14 cellular contexts compared by ENCODE assay signal in genomic region chr1:1063261-1063944, GRCh38. TPM values are rescaled to one million over a fixed set of nuclear protein-coding genes. Genes with fewer than 3 reads are reported as not detected.
DNase-seq lines count a peak whose midpoint lies in the region; ATAC-seq, FAIRE-seq and TF ChIP-seq lines count a peak whose summit lies in the region.
"Had no signal": no experiment of that assay in that cellular context is flagged by ENCODE, and none has a peak within 500 bp of the region (broad histone marks: within the 10 kb centered on the region; RNA-seq: fewer than 3 reads in every experiment).

No MANE protein-coding gene starts in this region.

- H3K27me3 ChIP-seq in mammary epithelial cell (ENCODE audit: insufficient read depth, low read length) (no peaks in the 10 kb centered on the region), PC-3 (ENCODE audit: low read length) (no peaks in the 10 kb centered on the region), bronchial epithelial cell (ENCODE audit: control insufficient read depth, insufficient read depth, low read length) (peaks cover 1% of the 10 kb centered on the region), suprapubic skin (peaks cover 87% of the 10 kb centered on the region)

- H3K4me2 ChIP-seq in mammary epithelial cell (ENCODE audit: insufficient read depth, low read depth, low read length) (peak overlapping the region; percentile 87), PC-3 (ENCODE audit: low read length) (peak overlapping the region; percentile 86)

- in situ Hi-C loops in mammary epithelial cell (cut with MboI; ENCODE audit: low sequenced_read_pairs in 2 of 2): no loop called here

- no peaks in the 10 kb centered on the region for H3K9me3 ChIP-seq in mammary epithelial cell (replicated peaks; ENCODE audit: insufficient read depth, low read length)
- no peaks in the 10 kb centered on the region for H3K9me3 ChIP-seq in PC-3 (ENCODE audit: low read length)
- no peaks in the 10 kb centered on the region for H3K9me3 ChIP-seq in suprapubic skin
- H3K9me3 ChIP-seq: esophagus squamous epithelium, prostate gland had no signal

- 85% methylated on average over 17 of the region's 24 CpGs for WGBS in mammary epithelial cell (ENCODE audit: low coverage, missing lambda C conversion rate)
- 0% methylated on average over 1 of the region's 24 CpGs for WGBS in suprapubic skin

- H3K4me3 ChIP-seq in mammary epithelial cell (replicated peaks in 1 of 3; ENCODE audit: insufficient read depth in 1 of 3, low read depth in 2 of 3, low read length in 3 of 3) (no peak overlapping the region), PC-3 (ENCODE audit: low read length) (peak overlapping the region; percentile 59), bronchial epithelial cell (ENCODE audit: low read depth, low read length) (peak overlapping the region; percentile 3), suprapubic skin (peak overlapping the region; percentile 11)
- H3K4me3 ChIP-seq: prostate gland had no signal

- no peaks in the 10 kb centered on the region for H3K27me3 Mint-ChIP-seq in MCF 10A (ENCODE audit: insufficient read depth, unreplicated experiment)

- H2AFZ ChIP-seq in mammary epithelial cell (ENCODE audit: low read depth, low read length) (no peak overlapping the region), PC-3 (ENCODE audit: low read length) (no peak overlapping the region)

- H3K9ac ChIP-seq in mammary epithelial cell (ENCODE audit: insufficient read depth, low read length) (no peak overlapping the region), PC-3 (ENCODE audit: low read length) (peak overlapping the region; percentile 70)

- POLR2A ChIA-PET in MCF 10A (lab: Yijun Ruan, JAX): interaction anchor here (0.9 to 1.9 kb wide), 6 partner anchors 9 to 78 kb away, joined by 3 to 8 read pairs (median 4); partner anchors contain the start of genes AGRN, HES4 and ISG15
- POLR2A ChIA-PET in PC-3 (lab: Charles Lee; ENCODE audit: unreplicated experiment): no interaction called here

- no peak for FAIRE-seq in bronchial epithelial cell (lab: Jason Lieb, UNC)

- H3K36me3 Mint-ChIP-seq in MCF 10A (ENCODE audit: insufficient read depth, unreplicated experiment): no peaks in the 10 kb centered on the region

- TF ChIP-seq POLR2A in suprapubic skin (IDR thresholded peaks at IDR 0.05): no peak

- ATAC-seq in PC-3 (no peak), GM21447 (IDR thresholded peaks at IDR 0.05; ENCODE audit: unreplicated experiment) (no peak), GM21390 (IDR thresholded peaks at IDR 0.05; ENCODE audit: unreplicated experiment) (no peak)
- no peak for ATAC-seq in activated CD4-positive, CD25-positive, alpha-beta regulatory T cell treated with anti-CD3 and anti-CD28 coated beads, Interleukin-2, amount 50 U/mL, for 24 hours

- H3K4me3 Mint-ChIP-seq in MCF 10A (ENCODE audit: unreplicated experiment): no peak overlapping the region

- H3K4me1 ChIP-seq in mammary epithelial cell (ENCODE audit: insufficient read depth, low read length) (peaks cover 33% of the 10 kb centered on the region), PC-3 (ENCODE audit: insufficient read depth, low read length) (peaks cover 66% of the 10 kb centered on the region), suprapubic skin (peaks cover 54% of the 10 kb centered on the region)

- no peaks in the 10 kb centered on the region for H4K20me1 ChIP-seq in mammary epithelial cell (ENCODE audit: insufficient read depth, low read length)
- no peaks in the 10 kb centered on the region for H4K20me1 ChIP-seq in PC-3 (ENCODE audit: low read length)

- dilution Hi-C loops in mammary epithelial cell (cut with HindIII; ENCODE audit: low sequenced_read_pairs): no loop called here

- H3K36me3 ChIP-seq in mammary epithelial cell (ENCODE audit: insufficient read depth, low read length) (no peaks in the 10 kb centered on the region), PC-3 (ENCODE audit: low read depth, low read length) (no peaks in the 10 kb centered on the region), bronchial epithelial cell (ENCODE audit: control insufficient read depth, insufficient read depth, low read length) (no peaks in the 10 kb centered on the region), suprapubic skin (no peaks in the 10 kb centered on the region)
- H3K36me3 ChIP-seq: esophagus squamous epithelium, prostate gland had no signal

- no peaks in the 10 kb centered on the region for H3K79me2 ChIP-seq in mammary epithelial cell (ENCODE audit: insufficient read depth, low read length)
- H3K79me2 ChIP-seq in PC-3 (ENCODE audit: low read length): peaks cover 3% of the 10 kb centered on the region; the same call in 1 of the 2 replicates

- TF ChIP-seq CTCF in mammary epithelial cell (conservative IDR thresholded peaks at IDR 0.05 in 1 of 2, IDR thresholded peaks at IDR 0.05 in 1 of 2; ENCODE audit: extremely low read depth in 1 of 2, insufficient read depth in 1 of 2, low read depth in 1 of 2, low read length in 2 of 2) (no peak), MCF 10A (IDR thresholded peaks at IDR 0.05; ENCODE audit: unreplicated experiment) (no peak), PC-3 (conservative IDR thresholded peaks at IDR 0.05; ENCODE audit: low read depth, low read length) (no peak), bronchial epithelial cell (IDR thresholded peaks at IDR 0.05; ENCODE audit: insufficient read depth, low read length, severe bottlenecking) (no peak), suprapubic skin (IDR thresholded peaks at IDR 0.05) (no peak)

- CTCF ChIA-PET in mammary epithelial cell (lab: Charles Lee; ENCODE audit: low non-redundant PET): interaction anchor here (0.7 to 1.4 kb wide), 4 partner anchors 23 to 79 kb away, joined by 3 to 12 read pairs (median 6); no protein-coding TSS in a partner anchor
- CTCF ChIA-PET in MCF 10A (lab: Yijun Ruan, JAX): interaction anchor here (0.6 to 5.8 kb wide), 26 partner anchors 9 to 352 kb away, joined by 3 to 117 read pairs (median 5); partner anchors contain the start of genes AGRN, CCNL2, ISG15 and PERM1
- CTCF ChIA-PET in PC-3 (lab: Charles Lee): interaction anchor here (1.0 to 3.1 kb wide), 9 partner anchors 16 to 228 kb away, joined by 3 to 23 read pairs (median 5); partner anchors contain the start of genes AGRN, ISG15 and PERM1

- DNase-seq in mammary epithelial cell (no peak), MCF 10A (ENCODE audit: unreplicated experiment) (no peak), PC-3 (no peak), bronchial epithelial cell (ENCODE audit: low read depth) (no peak), suprapubic skin (ENCODE audit: low spot score in 2 of 2) (no peak)
- DNase-seq: esophagus squamous epithelium, GF-D8 had no signal

- H3K27ac ChIP-seq in mammary epithelial cell (ENCODE audit: insufficient read depth, low read depth, low read length): no peak overlapping the region
- peak overlapping the region; percentile 87 for H3K27ac ChIP-seq in PC-3 (ENCODE audit: low read length)
- H3K27ac ChIP-seq in suprapubic skin: no peak overlapping the region
- H3K27ac ChIP-seq: prostate gland had no signal

- no peaks in the 10 kb centered on the region for H3K9me2 ChIP-seq in PC-3 (replicated peaks; ENCODE audit: low read length)

- H3F3A ChIP-seq in PC-3 (ENCODE audit: low read length, unreplicated experiment): peaks cover 6% of the 10 kb centered on the region

- TF ChIP-seq EP300 in suprapubic skin (IDR thresholded peaks at IDR 0.05): no peak

- intact Hi-C loops in mammary epithelial cell (cut with micrococcal nuclease) (loop anchor here (5.0 kb wide), 1 partner anchor 54 kb away; the partner anchor contains the start of gene C1orf159), MCF 10A (cut with micrococcal nuclease) (loop anchor here (5.0 kb wide), 1 partner anchor 61 kb away; the partner anchor contains the start of gene HES4), PC-3 (cut with micrococcal nuclease) (loop anchor here (2.0 to 10.0 kb wide), 3 partner anchors 49 to 551 kb away; partner anchors contain the start of gene MIB2)

- peaks cover 11% of the 10 kb centered on the region for H3K4me1 Mint-ChIP-seq in MCF 10A (ENCODE audit: insufficient read depth, unreplicated experiment)

- no TSS peak for BruUV-seq in mammary epithelial cell (replicated peaks; lab: Mats Ljungman, UMichigan)
- BruUV-seq in MCF 10A (replicated peaks; lab: Mats Ljungman, UMichigan): no TSS peak
- BruUV-seq in PC-3 (replicated peaks; lab: Mats Ljungman, UMichigan): no TSS peak

- H3K9me3 Mint-ChIP-seq in MCF 10A (ENCODE audit: unreplicated experiment): no peaks in the 10 kb centered on the region

- H3K27ac Mint-ChIP-seq in MCF 10A (ENCODE audit: low read depth, unreplicated experiment): no peak overlapping the region

RNA-seq across cellular contexts. Expression of gene RNF223, which starts 10.7 kb away (rescaled TPM):
- total RNA-seq in mammary epithelial cell: under 1 TPM in 1 of 2 donors, not detected in 1; 0.17 TPM
- polyA plus RNA-seq in mammary epithelial cell: 0.06 TPM
- polyA minus RNA-seq in mammary epithelial cell: not detected
- 0.30 and 0.37 TPM in 2 replicates for total RNA-seq in MCF 10A (2022)
- total RNA-seq in PC-3 (2014; rRNA removed): 147 and 171 TPM in 2 replicates
- 9.0 and 14.6 TPM in 2 replicates for total RNA-seq in bronchial epithelial cell
- 1 to 10 TPM; 1.8 to 4.9 (median 4.8) TPM for total RNA-seq in suprapubic skin
- total RNA-seq: cerebellum, mesenteric fat pad, Right ventricle myocardium superior had no signal

RNA-seq across cellular contexts. Expression of gene AGRN, which starts 43.5 kb away (rescaled TPM):
- total RNA-seq in mammary epithelial cell (100 to 1,000 TPM; 313 to 373 TPM), MCF 10A (2022) (286 and 303 TPM in 2 replicates), PC-3 (2014; rRNA removed) (273 and 377 TPM in 2 replicates), bronchial epithelial cell (117 and 132 TPM in 2 replicates), suprapubic skin (10 to 100 TPM; 50.6 to 84.8 (median 71.1) TPM)
- polyA plus RNA-seq in mammary epithelial cell: 117 TPM
- 254 TPM for polyA minus RNA-seq in mammary epithelial cell

RNA-seq across cellular contexts. Expression of gene ISG15, which starts 50.1 kb away (rescaled TPM):
- total RNA-seq in mammary epithelial cell: 10 to 100 TPM in 1 of 2 donors, 1 to 10 TPM in 1; 6.8 to 14.0 TPM
- 11.6 TPM for polyA plus RNA-seq in mammary epithelial cell
- polyA minus RNA-seq in mammary epithelial cell: 2.6 TPM
- total RNA-seq in MCF 10A (2022): 7.4 and 8.8 TPM in 2 replicates
- total RNA-seq in PC-3 (2014; rRNA removed): 749 and 758 TPM in 2 replicates
- total RNA-seq in bronchial epithelial cell: 18.2 and 25.7 TPM in 2 replicates
- 10 to 100 TPM in 1 of 4 donors, 1 to 10 TPM in 3; 5.4 to 10.1 (median 7.9) TPM for total RNA-seq in suprapubic skin

RNA-seq across cellular contexts. Expression of gene C1orf159, which starts 52.5 kb away (rescaled TPM):
- total RNA-seq in mammary epithelial cell (10 to 100 TPM in 1 of 2 donors, 1 to 10 TPM in 1; 9.5 to 23.8 TPM), MCF 10A (2022) (15.7 and 18.6 TPM in 2 replicates), PC-3 (2014; rRNA removed) (61.7 and 78.0 TPM in 2 replicates), bronchial epithelial cell (5.9 and 8.2 TPM in 2 replicates), suprapubic skin (10 to 100 TPM; 12.8 to 48.4 (median 19.7) TPM)
- polyA plus RNA-seq in mammary epithelial cell: 11.6 TPM
- 0.88 TPM for polyA minus RNA-seq in mammary epithelial cell

Comparison
In these comparisons a context has a peak if more than half of its experiments do, and no peak if none do; other contexts are left out.
1. H3K4me3 ChIP-seq: peak in PC-3 (single experiment), bronchial epithelial cell (single experiment) and suprapubic skin (single experiment); none in mammary epithelial cell (0 of 3).
2. RNA of gene ISG15, which starts 50.1 kb away (total RNA-seq): 749 to 758 TPM in PC-3; 18.2 to 25.7 TPM in bronchial epithelial cell, 6.8 to 14.0 TPM in mammary epithelial cell, 5.4 to 10.1 TPM in suprapubic skin and 7.4 to 8.8 TPM in MCF 10A; every median in the first group is over 10 times any median in the second.